8 cellular contexts compared by ENCODE assay signal in genomic region chr1:231724876-231725647, GRCh38.
DNase-seq lines count a peak whose midpoint lies in the region; ATAC-seq and TF ChIP-seq lines count a peak whose summit lies in the region.

No MANE protein-coding gene starts in this region.

- DNase-seq in stimulated activated CD4-positive, alpha-beta T cell treated with anti-CD3 and anti-CD28 coated beads, Interleukin-15, amount 100 ng/mL, for 24 hours: peak; percentile 48
- DNase-seq in stimulated activated CD4-positive, alpha-beta T cell treated with anti-CD3 and anti-CD28 coated beads, Interleukin-4, amount 100 ng/mL, for 4 hours: no peak
- DNase-seq in PC-9 (peak in 1 of 2 experiments; percentile 17), epithelial cell of esophagus (ENCODE audit: low read depth) (peak; percentile 50), neural progenitor cell (ENCODE audit: low spot score) (peak; percentile 66), suprapubic skin (ENCODE audit: low spot score in 2 of 2) (no peak)

- CTCF ChIA-PET in PC-9 (lab: Charles Lee): no interaction called here

- H3K4me3 ChIP-seq in PC-9: no peak overlapping the region
- H3K4me3 ChIP-seq in epithelial cell of esophagus (ENCODE audit: low read length): no peak overlapping the region
- no peak overlapping the region for H3K4me3 ChIP-seq in neural progenitor cell
- no peak overlapping the region for H3K4me3 ChIP-seq in suprapubic skin

- peaks cover 8% of the 10 kb centered on the region for H3K4me1 Mint-ChIP-seq in neural progenitor cell

- no peaks in the 10 kb centered on the region for H3K9me3 ChIP-seq in PC-9 (ENCODE audit: insufficient read depth, low read depth)
- H3K9me3 ChIP-seq in neural progenitor cell (ENCODE audit: low read depth): no peaks in the 10 kb centered on the region
- no peaks in the 10 kb centered on the region for H3K9me3 ChIP-seq in suprapubic skin

- H3K4me1 ChIP-seq in PC-9 (replicated peaks; ENCODE audit: insufficient read depth) (0 out of 2 replicates have a peak, but pooled peaks cover 3% of the 10 kb centered on the region), neural progenitor cell (no peaks in the 10 kb centered on the region), suprapubic skin (no peaks in the 10 kb centered on the region)

- TF ChIP-seq EP300 in suprapubic skin (IDR thresholded peaks at IDR 0.05): no peak

- no peak overlapping the region for H3K4me3 Mint-ChIP-seq in neural progenitor cell

- H3K27ac ChIP-seq in PC-9 (no peak overlapping the region), neural progenitor cell (no peak overlapping the region), suprapubic skin (no peak overlapping the region)

- H3K4me2 ChIP-seq in PC-9 (no peak overlapping the region), neural progenitor cell (no peak overlapping the region)

- no peaks in the 10 kb centered on the region for H3K27me3 Mint-ChIP-seq in neural progenitor cell (ENCODE audit: insufficient read depth, low read depth)

- no peaks in the 10 kb centered on the region for H3K9me3 Mint-ChIP-seq in neural progenitor cell

- TF ChIP-seq CTCF in PC-9 (conservative IDR thresholded peaks at IDR 0.05) (peak; percentile 64), epithelial cell of esophagus (IDR thresholded peaks at IDR 0.05; ENCODE audit: insufficient read depth, low read depth, low read length, missing control alignments) (peak; percentile 54), neural progenitor cell (IDR thresholded peaks at IDR 0.05) (peak; percentile 62), suprapubic skin (IDR thresholded peaks at IDR 0.05) (peak in 1 of 2 donors; percentile 22)

- no peak overlapping the region for H2AFZ ChIP-seq in PC-9
- H2AFZ ChIP-seq in neural progenitor cell (replicated peaks): no peak overlapping the region

- ATAC-seq in HG02938 (IDR thresholded peaks at IDR 0.05; ENCODE audit: unreplicated experiment) (peak; percentile 80), GM21423 (IDR thresholded peaks at IDR 0.05; ENCODE audit: unreplicated experiment) (no peak)

- no peaks in the 10 kb centered on the region for H3F3A ChIP-seq in PC-9 (ENCODE audit: insufficient read depth, low read depth)
- no peaks in the 10 kb centered on the region for H3F3A ChIP-seq in neural progenitor cell (ENCODE audit: low read depth)

- H3K79me2 ChIP-seq in PC-9 (ENCODE audit: low read depth) (no peaks in the 10 kb centered on the region), neural progenitor cell (ENCODE audit: low read depth) (no peaks in the 10 kb centered on the region)

- H3K36me3 ChIP-seq in PC-9 (ENCODE audit: low read depth) (no peaks in the 10 kb centered on the region), neural progenitor cell (no peaks in the 10 kb centered on the region), suprapubic skin (no peaks in the 10 kb centered on the region)

- no peaks in the 10 kb centered on the region for H3K36me3 Mint-ChIP-seq in neural progenitor cell

- no peaks in the 10 kb centered on the region for H3K9me2 ChIP-seq in PC-9 (ENCODE audit: insufficient read depth)

- WGBS in suprapubic skin: 87% methylated on average over 9 of the region's 13 CpGs

- no TSS peak for BruUV-seq in PC-9 (replicated peaks; lab: Mats Ljungman, UMichigan)

- no peak overlapping the region for H3K9ac ChIP-seq in neural progenitor cell

- intact Hi-C loops in PC-9 (cut with micrococcal nuclease; ENCODE audit: unreplicated experiment): no loop called here

- POLR2A ChIA-PET in PC-9 (lab: Charles Lee; ENCODE audit: unreplicated experiment): no interaction called here

- no peak for TF ChIP-seq POLR2A in suprapubic skin (IDR thresholded peaks at IDR 0.05)

- H4K20me1 ChIP-seq in PC-9 (ENCODE audit: insufficient read depth): no peaks in the 10 kb centered on the region
- no peaks in the 10 kb centered on the region for H4K20me1 ChIP-seq in neural progenitor cell (ENCODE audit: low read depth)

- H3K27me3 ChIP-seq in PC-9 (ENCODE audit: insufficient read depth, low read depth) (no peaks in the 10 kb centered on the region), neural progenitor cell (no peaks in the 10 kb centered on the region), suprapubic skin (no peaks in the 10 kb centered on the region)

- no peak overlapping the region for H3K27ac Mint-ChIP-seq in neural progenitor cell

Comparison
In these comparisons a context has a peak if more than half of its experiments do, and no peak if none do; other contexts are left out.
1. DNase-seq: peak in stimulated activated CD4-positive, alpha-beta T cell treated with anti-CD3 and anti-CD28 coated beads, Interleukin-15, amount 100 ng/mL, for 24 hours (single experiment), epithelial cell of esophagus (single experiment) and neural progenitor cell (single experiment); none in stimulated activated CD4-positive, alpha-beta T cell treated with anti-CD3 and anti-CD28 coated beads, Interleukin-4, amount 100 ng/mL, for 4 hours (0 of 2) and suprapubic skin (0 of 2).